ENCODE assay signal across 8 cellular contexts in the genomic region with DNA sequence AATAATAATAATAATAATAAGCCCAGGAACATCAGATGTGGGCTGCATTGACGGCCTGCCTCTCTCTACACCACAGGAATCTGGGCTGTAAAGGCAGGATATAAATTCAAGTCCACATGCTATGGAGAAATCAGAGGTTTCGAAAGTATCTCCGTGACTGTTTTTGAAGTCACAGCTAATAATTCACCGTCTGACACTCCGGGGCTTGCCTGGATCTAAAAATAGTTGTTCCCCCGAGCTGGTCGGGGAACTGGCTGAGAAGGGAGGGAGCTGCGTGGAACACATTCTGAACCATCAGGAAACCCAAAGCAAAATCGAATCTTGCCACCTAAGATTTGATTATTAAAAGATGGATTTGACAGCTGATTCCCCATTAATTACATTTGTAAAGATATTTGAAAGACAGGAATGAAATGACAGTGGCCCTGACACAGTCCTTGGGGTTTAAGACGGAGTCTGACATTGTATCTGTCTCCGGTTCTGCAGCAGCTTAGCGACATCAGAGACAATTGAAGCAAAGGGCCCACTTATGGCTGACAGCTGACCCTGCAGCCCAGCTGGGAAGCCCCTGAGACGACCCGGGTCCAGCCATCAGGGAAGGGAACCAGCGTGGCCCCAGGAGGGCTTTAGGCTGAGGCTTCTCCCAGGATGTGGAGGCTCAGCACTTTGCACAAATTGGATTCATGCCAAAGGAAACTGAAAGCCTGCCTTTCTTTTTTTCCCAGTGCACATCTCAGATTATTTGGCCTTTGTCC. TPM values are rescaled to one million over a fixed set of nuclear protein-coding genes. Genes with fewer than 3 reads are reported as not detected.
DNase-seq lines count a peak whose midpoint lies in the region; ATAC-seq and TF ChIP-seq lines count a peak whose summit lies in the region.

No MANE protein-coding gene starts in this region.

- TF ChIP-seq CTCF in ascending aorta (IDR thresholded peaks at IDR 0.05) (no peak), thoracic aorta (IDR thresholded peaks at IDR 0.05) (no peak), colonic mucosa (IDR thresholded peaks at IDR 0.05) (no peak)

- H3K9ac ChIP-seq in colonic mucosa (ENCODE audit: low read depth in 2 of 2, low read length in 2 of 2) = no peak overlapping the region

- H3K36me3 Mint-ChIP-seq in activated CD8-positive, alpha-beta memory T cell treated with anti-CD3 and anti-CD28 coated beads, Interleukin-2, amount 10 ng/mL, durations not matched to agents 7 days and 5 days = peaks cover 2% of the 10 kb centered on the region
- no peaks in the 10 kb centered on the region for H3K36me3 Mint-ChIP-seq in immature natural killer cell

- DNase-seq in activated CD8-positive, alpha-beta memory T cell treated with anti-CD3 and anti-CD28 coated beads, Interleukin-2, amount 10 ng/mL, durations not matched to agents 7 days and 5 days = peak; percentile 14
- no peak for DNase-seq in activated CD8-positive, alpha-beta memory T cell treated with anti-CD3 and anti-CD28 coated beads, Interleukin-2, amount 50 U/mL, for 48 hours
- peak in 1 of 2 donors; percentile 82 for DNase-seq in ascending aorta (ENCODE audit: low spot score in 2 of 2)
- DNase-seq in left kidney (ENCODE audit: low read depth, low spot score) = peak; percentile 75
- DNase-seq in thoracic aorta (ENCODE audit: low spot score) = no peak
- no peak for DNase-seq in immature natural killer cell
- no peak for DNase-seq in colonic mucosa

- H3K27ac Mint-ChIP-seq in activated CD8-positive, alpha-beta memory T cell treated with anti-CD3 and anti-CD28 coated beads, Interleukin-2, amount 10 ng/mL, durations not matched to agents 7 days and 5 days = no peak overlapping the region
- no peak overlapping the region for H3K27ac Mint-ChIP-seq in immature natural killer cell

- H3K4me1 ChIP-seq in ascending aorta (peaks cover 13 to 34% of the 10 kb centered on the region in 2 donors), thoracic aorta (ENCODE audit: control insufficient read depth in 1 of 2, low read depth in 2 of 2) (peaks cover 22 to 45% of the 10 kb centered on the region in 2 donors), colonic mucosa (no peaks in the 10 kb centered on the region)

- peaks cover 2% of the 10 kb centered on the region for H3K4me1 Mint-ChIP-seq in activated CD8-positive, alpha-beta memory T cell treated with anti-CD3 and anti-CD28 coated beads, Interleukin-2, amount 10 ng/mL, durations not matched to agents 7 days and 5 days
- no peaks in the 10 kb centered on the region for H3K4me1 Mint-ChIP-seq in immature natural killer cell

- H3K9me3 ChIP-seq in ascending aorta (no peaks in the 10 kb centered on the region), thoracic aorta (no peaks in the 10 kb centered on the region), colonic mucosa (no peaks in the 10 kb centered on the region)

- ATAC-seq in activated CD8-positive, alpha-beta memory T cell treated with anti-CD3 and anti-CD28 coated beads, Interleukin-2, amount 10 ng/mL, durations not matched to agents 7 days and 5 days = no peak
- no peak for ATAC-seq in thoracic aorta (ENCODE audit: insufficient number of reproducible peaks, low FRiP score, low read depth)
- ATAC-seq in GM18873 (IDR thresholded peaks at IDR 0.05; ENCODE audit: low FRiP score, unreplicated experiment) = no peak

- intact Hi-C loops in ascending aorta (cut with DNase I) = loop anchor here (10.0 kb wide), 1 partner anchor 285 kb away; no protein-coding TSS in a partner anchor
- intact Hi-C loops in colonic mucosa (cut with DNase I) = loop anchor here (10.0 kb wide), 1 partner anchor 505 kb away; no protein-coding TSS in a partner anchor

- CTCF ChIA-PET in activated CD8-positive, alpha-beta memory T cell treated with anti-CD3 and anti-CD28 coated beads, Interleukin-2, amount 10 ng/mL, durations not matched to agents 7 days and 5 days (lab: Charles Lee) = no interaction called here

- H3K27me3 ChIP-seq in ascending aorta (no peaks in the 10 kb centered on the region), thoracic aorta (replicated peaks; ENCODE audit: insufficient read depth) (no peaks in the 10 kb centered on the region), colonic mucosa (no peaks in the 10 kb centered on the region)

- H3K4me3 ChIP-seq in ascending aorta (peak overlapping the region; percentile 40 to 54), thoracic aorta (peak overlapping the region; percentile 62), colonic mucosa (no peak overlapping the region)

- H3K36me3 ChIP-seq in ascending aorta = no peaks in the 10 kb centered on the region
- H3K36me3 ChIP-seq in thoracic aorta = no peaks in the 10 kb centered on the region
- H3K36me3 ChIP-seq in colonic mucosa = no peaks in the 10 kb centered on the region

- H3K27ac ChIP-seq in ascending aorta (peak overlapping the region; percentile 58 to 79), thoracic aorta (peak overlapping the region; percentile 60 to 72), colonic mucosa (no peak overlapping the region)

- H3K27me3 Mint-ChIP-seq in activated CD8-positive, alpha-beta memory T cell treated with anti-CD3 and anti-CD28 coated beads, Interleukin-2, amount 10 ng/mL, durations not matched to agents 7 days and 5 days = peaks cover 6% of the 10 kb centered on the region
- H3K27me3 Mint-ChIP-seq in immature natural killer cell (ENCODE audit: low read depth in 3 of 3) = peaks cover 2 to 12% (median 4%) of the 10 kb centered on the region in 3 donors

- H3K4me3 Mint-ChIP-seq in activated CD8-positive, alpha-beta memory T cell treated with anti-CD3 and anti-CD28 coated beads, Interleukin-2, amount 10 ng/mL, durations not matched to agents 7 days and 5 days = no peak overlapping the region
- H3K4me3 Mint-ChIP-seq in immature natural killer cell = no peak overlapping the region

- H3K9me3 Mint-ChIP-seq in activated CD8-positive, alpha-beta memory T cell treated with anti-CD3 and anti-CD28 coated beads, Interleukin-2, amount 10 ng/mL, durations not matched to agents 7 days and 5 days (ENCODE audit: low read depth) = no peaks in the 10 kb centered on the region
- no peaks in the 10 kb centered on the region for H3K9me3 Mint-ChIP-seq in immature natural killer cell

RNA-seq across cellular contexts. Expression of gene KLF6, which starts 35.2 kb away (rescaled TPM):
- 100 to 1,000 TPM; 149 to 208 TPM for total RNA-seq in activated CD8-positive, alpha-beta memory T cell treated with anti-CD3 and anti-CD28 coated beads, Interleukin-2, amount 10 ng/mL, durations not matched to agents 7 days and 5 days
- total RNA-seq in ascending aorta (144 TPM), thoracic aorta (100 to 1,000 TPM; 170 to 201 TPM), colonic mucosa (100 to 1,000 TPM; 106 to 299 TPM)
- polyA plus RNA-seq in immature natural killer cell = 100 to 1,000 TPM; 343 to 423 (median 353) TPM

Comparison
In these comparisons a context has a peak if more than half of its experiments do, and no peak if none do; other contexts are left out.
1. DNase-seq: peak in activated CD8-positive, alpha-beta memory T cell treated with anti-CD3 and anti-CD28 coated beads, Interleukin-2, amount 10 ng/mL, durations not matched to agents 7 days and 5 days (single experiment) and left kidney (single experiment); none in activated CD8-positive, alpha-beta memory T cell treated with anti-CD3 and anti-CD28 coated beads, Interleukin-2, amount 50 U/mL, for 48 hours (single experiment), thoracic aorta (single experiment), immature natural killer cell (0 of 3) and colonic mucosa (single experiment).